Comparison of ENCODE assay signal across 8 cellular contexts in the genomic region with DNA sequence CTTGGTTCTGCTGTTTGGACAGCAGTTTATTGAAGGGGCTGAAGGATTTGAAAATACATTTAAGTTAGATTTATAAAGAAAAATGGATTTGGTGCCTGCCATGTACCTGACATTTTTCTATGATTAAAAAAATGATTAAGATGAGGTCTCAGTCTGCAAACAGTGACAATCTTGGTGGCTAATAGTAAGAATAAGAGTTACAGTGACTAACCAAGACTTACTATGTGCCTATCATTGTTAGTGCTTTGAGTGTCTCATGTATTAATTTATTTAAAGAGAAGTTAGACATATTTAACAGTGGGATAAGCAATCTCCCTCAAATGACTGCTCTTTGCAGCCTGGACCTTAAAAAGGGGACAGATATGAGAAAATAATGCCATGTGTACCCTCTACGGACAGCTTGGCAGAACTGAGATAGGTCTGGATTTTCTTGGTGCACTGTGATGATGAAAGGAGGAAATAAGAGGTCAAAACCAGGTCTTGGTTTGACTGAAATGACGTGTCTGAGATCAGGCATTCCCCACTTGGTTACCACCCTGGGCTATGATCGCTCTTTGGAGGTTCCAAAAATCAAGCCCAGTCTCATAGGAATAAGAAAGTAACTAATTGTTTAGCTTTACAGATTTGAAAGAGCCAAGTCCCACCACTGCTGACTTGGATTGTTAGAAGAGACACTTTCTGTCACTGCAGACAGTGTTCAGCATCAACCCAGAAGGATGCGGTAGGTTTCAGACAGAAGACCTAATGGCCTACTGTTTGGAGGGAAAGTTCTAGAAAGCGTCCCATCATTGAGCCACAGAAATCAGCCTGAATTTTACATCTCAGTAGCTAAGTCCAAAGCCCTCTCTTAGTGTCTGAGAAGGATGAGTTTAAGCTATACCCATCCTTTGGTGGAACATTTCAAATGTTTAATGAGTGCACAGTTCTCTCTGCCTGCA. TPM values are rescaled to one million over a fixed set of nuclear protein-coding genes. Genes with fewer than 3 reads are reported as not detected.
DNase-seq lines count a peak whose midpoint lies in the region; ATAC-seq and TF ChIP-seq lines count a peak whose summit lies in the region.

No MANE protein-coding gene starts in this region.

- H3K4me3 Mint-ChIP-seq in CD4-positive, CD25-positive, alpha-beta regulatory T cell, result peak overlapping the region; percentile 93 to 99 (median 97)
- peak overlapping the region in 4 of 5 experiments; percentile 90 to 95 (median 91) for H3K4me3 Mint-ChIP-seq in brain

- DNase-seq in CD4-positive, CD25-positive, alpha-beta regulatory T cell, result peak in 1 of 3 donors; percentile 47
- DNase-seq in tibial artery (no peak), suprapubic skin (ENCODE audit: low spot score in 2 of 2) (no peak), HT-29 (ENCODE audit: low spot score) (no peak), head of caudate nucleus (no peak)

- WGBS in suprapubic skin, result 62% methylated on average over 5 of the region's 5 CpGs

- TF ChIP-seq CTCF in brain (conservative IDR thresholded peaks at IDR 0.05) (no peak), tibial artery (IDR thresholded peaks at IDR 0.05) (no peak), suprapubic skin (IDR thresholded peaks at IDR 0.05) (no peak)

- no peak for TF ChIP-seq EP300 in suprapubic skin (IDR thresholded peaks at IDR 0.05)

- H3K27me3 Mint-ChIP-seq in CD4-positive, CD25-positive, alpha-beta regulatory T cell, result no peaks in the 10 kb centered on the region
- peaks cover 16% of the 10 kb centered on the region for H3K27me3 Mint-ChIP-seq in brain

- H3K4me3 ChIP-seq in CD4-positive, CD25-positive, alpha-beta regulatory T cell (ENCODE audit: low read depth, low read length), result peak overlapping the region; percentile 85
- H3K4me3 ChIP-seq in tibial artery (no peak overlapping the region), suprapubic skin (no peak overlapping the region)

- intact Hi-C loops in tibial artery (cut with DNase I; ENCODE audit: low total_unique reads), result no loop called here
- intact Hi-C loops in head of caudate nucleus (cut with DNase I), result no loop called here

- peaks cover 2 to 20% (median 6%) of the 10 kb centered on the region in 7 donors for H3K9me3 Mint-ChIP-seq in CD4-positive, CD25-positive, alpha-beta regulatory T cell
- H3K9me3 Mint-ChIP-seq in brain, result peaks cover 16 to 39% (median 37%) of the 10 kb centered on the region in 5 experiments

- H3K36me3 Mint-ChIP-seq in CD4-positive, CD25-positive, alpha-beta regulatory T cell, result peaks cover 24% of the 10 kb centered on the region
- H3K36me3 Mint-ChIP-seq in brain, result peaks cover 27% of the 10 kb centered on the region

- no peak for ATAC-seq in CD4-positive, CD25-positive, alpha-beta regulatory T cell (ENCODE audit: low read depth in 2 of 2)
- ATAC-seq in GM19438 (IDR thresholded peaks at IDR 0.05; ENCODE audit: low read depth, unreplicated experiment), result peak; percentile 44
- peak; percentile 83 for ATAC-seq in HG03378 (IDR thresholded peaks at IDR 0.05; ENCODE audit: unreplicated experiment)

- H3K4me1 ChIP-seq in CD4-positive, CD25-positive, alpha-beta regulatory T cell (ENCODE audit: control insufficient read depth, insufficient read depth, low read length, poor library complexity, severe bottlenecking), result peaks cover 26% of the 10 kb centered on the region
- peaks cover 0 to 16% (median 8%) of the 10 kb centered on the region in 4 donors for H3K4me1 ChIP-seq in tibial artery
- H3K4me1 ChIP-seq in suprapubic skin, result peaks cover 20% of the 10 kb centered on the region

- H3K27me3 ChIP-seq in CD4-positive, CD25-positive, alpha-beta regulatory T cell (ENCODE audit: control insufficient read depth, insufficient read depth, low read length), result no peaks in the 10 kb centered on the region
- H3K27me3 ChIP-seq in tibial artery, result no peaks in the 10 kb centered on the region
- H3K27me3 ChIP-seq in suprapubic skin, result no peaks in the 10 kb centered on the region

- H3K9me3 ChIP-seq in CD4-positive, CD25-positive, alpha-beta regulatory T cell (ENCODE audit: control insufficient read depth in 2 of 2, low read length in 2 of 2), result peaks cover 9 to 13% of the 10 kb centered on the region in 2 experiments
- H3K9me3 ChIP-seq in tibial artery (peaks cover 0 to 10% (median 2%) of the 10 kb centered on the region in 3 donors), suprapubic skin (no peaks in the 10 kb centered on the region)

- peaks cover 26 to 57% (median 40%) of the 10 kb centered on the region in 4 donors for H3K4me1 Mint-ChIP-seq in CD4-positive, CD25-positive, alpha-beta regulatory T cell
- peaks cover 12% of the 10 kb centered on the region for H3K4me1 Mint-ChIP-seq in brain

- peak overlapping the region; percentile 76 for H3K27ac ChIP-seq in CD4-positive, CD25-positive, alpha-beta regulatory T cell (ENCODE audit: insufficient read depth, low read length, poor library complexity, severe bottlenecking)
- peak overlapping the region; percentile 92 to 98 for H3K27ac ChIP-seq in tibial artery
- no peak overlapping the region for H3K27ac ChIP-seq in suprapubic skin

- peak overlapping the region; percentile 80 to 97 (median 95) for H3K27ac Mint-ChIP-seq in CD4-positive, CD25-positive, alpha-beta regulatory T cell
- peak overlapping the region in 1 of 5 experiments; percentile 93 for H3K27ac Mint-ChIP-seq in brain

- TF ChIP-seq POLR2A in suprapubic skin (IDR thresholded peaks at IDR 0.05), result no peak

- peaks cover 4% of the 10 kb centered on the region for H3K36me3 ChIP-seq in CD4-positive, CD25-positive, alpha-beta regulatory T cell (ENCODE audit: control insufficient read depth, insufficient read depth, low read length)
- H3K36me3 ChIP-seq in tibial artery (peaks cover under 1 to 5% (median 4%) of the 10 kb centered on the region in 3 donors), suprapubic skin (no peaks in the 10 kb centered on the region)

RNA-seq across cellular contexts. Expression of a gene that starts 2.1 kb away (rescaled TPM):
- 13.5 TPM for total RNA-seq in CD4-positive, CD25-positive, alpha-beta regulatory T cell
- 10 to 100 TPM; 11.1 to 24.2 (median 22.3) TPM for polyA plus RNA-seq in CD4-positive, CD25-positive, alpha-beta regulatory T cell
- polyA plus RNA-seq in brain (ENCODE audit: insufficient read depth, low read depth, low replicate concordance), result 4.9 TPM
- total RNA-seq in suprapubic skin, result 10 to 100 TPM; 20.0 to 37.8 (median 29.6) TPM
- total RNA-seq in HT-29 (2014; rRNA removed; shearing (Covaris generic)), result 22.2 TPM in 2 replicates

RNA-seq across cellular contexts. Expression of a gene that starts 18.0 kb away (rescaled TPM):
- not detected for total RNA-seq in CD4-positive, CD25-positive, alpha-beta regulatory T cell
- polyA plus RNA-seq in CD4-positive, CD25-positive, alpha-beta regulatory T cell, result not detected
- 0.12 TPM for polyA plus RNA-seq in brain (ENCODE audit: insufficient read depth, low read depth, low replicate concordance)
- total RNA-seq in suprapubic skin, result under 1 TPM in 2 of 4 donors, not detected in 2; 0.08 to 0.31 TPM
- not detected in 2 replicates for total RNA-seq in HT-29 (2014; rRNA removed; shearing (Covaris generic))

Comparison
In these comparisons a context has a peak if more than half of its experiments do, and no peak if none do; other contexts are left out.
1. ATAC-seq: peak in GM19438 (single experiment) and HG03378 (single experiment); none in CD4-positive, CD25-positive, alpha-beta regulatory T cell (0 of 2).